ENCODE assay signal across 31 cellular contexts in the genomic region with DNA sequence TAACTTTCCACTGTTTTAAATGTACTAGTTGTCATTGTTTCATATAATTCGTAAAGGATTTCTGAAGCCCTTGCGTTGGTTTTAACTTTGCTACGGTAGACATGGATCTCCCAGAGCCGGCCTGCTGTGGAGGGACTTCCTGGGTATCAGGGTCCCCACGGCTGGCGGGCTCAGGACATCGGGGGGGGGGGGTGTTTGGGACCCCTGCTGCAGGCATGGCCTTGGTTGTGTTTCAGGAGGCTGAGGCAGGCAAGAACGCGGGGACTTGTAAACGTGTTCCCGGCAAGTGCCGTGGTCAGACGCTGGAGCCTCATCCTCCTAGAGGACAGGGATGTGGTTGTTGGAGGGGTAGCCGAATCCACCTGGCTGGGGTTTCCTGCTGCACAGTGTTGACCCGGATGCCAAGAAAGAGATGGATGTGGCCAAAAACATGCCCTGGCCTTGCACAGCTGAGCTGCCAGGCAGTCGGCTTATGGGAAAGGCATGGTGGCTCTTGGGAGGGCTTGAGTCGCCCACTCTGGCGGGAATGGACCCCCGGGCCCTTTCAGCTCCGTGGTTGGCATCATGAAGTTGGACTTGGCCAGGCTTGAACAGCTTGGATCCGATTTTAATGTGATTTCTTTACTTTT.
"Had no signal": no experiment of that assay in that cellular context is flagged by ENCODE, and none has a peak within 500 bp of the region (broad histone marks: within the 10 kb centered on the region; RNA-seq: fewer than 3 reads in every experiment).

No MANE protein-coding gene starts in this region.

- H3K27me3 ChIP-seq: brain microvascular endothelial cell, dorsolateral prefrontal cortex, gastroesophageal sphincter, neutrophil, ovary, sigmoid colon, upper lobe of left lung had no signal

- FAIRE-seq: astrocyte, endothelial cell of umbilical vein had no signal

- DNase-seq: activated CD4-positive, alpha-beta T cell treated with anti-CD3 and anti-CD28 coated beads for 4 hours; activated CD4-positive, alpha-beta T cell treated with anti-CD3 and anti-CD28 coated beads, Interleukin-2, amount 50 U/mL, for 4 hours; activated effector memory CD4-positive, alpha-beta T cell treated with Interleukin-2 at 50 U/mL for 16 hours; activated naive CD4-positive, alpha-beta T cell treated with Interleukin-2 at 50 U/mL for 16 hours; activated naive CD8-positive, alpha-beta T cell treated with anti-CD3 and anti-CD28 coated beads, Interleukin-2, amount 10 ng/mL, durations not matched to agents 7 days and 5 days; brain microvascular endothelial cell; effector memory CD8-positive, alpha-beta T cell; head of caudate nucleus; kidney glomerular epithelial cell; lower lobe of right lung; mesenchymal stem cell; ovary; sigmoid colon; stimulated activated CD4-positive, alpha-beta T cell treated with anti-CD3 and anti-CD28 coated beads, Interleukin-1b, Interleukin-23, amount 100 ng/mL, for 48 hours; stimulated activated CD4-positive, alpha-beta T cell treated with anti-CD3 and anti-CD28 coated beads, Interleukin-4, amount 100 ng/mL, for 4 hours; stimulated activated CD8-positive, alpha-beta memory T cell treated with anti-CD3 and anti-CD28 coated beads, Interleukin-4, amount 100 ng/mL, for 48 hours; stimulated activated naive CD8-positive, alpha-beta T cell treated with anti-CD3 and anti-CD28 coated beads, Interleukin-15, amount 100 ng/mL, for 72 hours; T-helper 1 cell; upper lobe of left lung had no signal

- H3K27me3 Mint-ChIP-seq: activated naive CD8-positive, alpha-beta T cell treated with anti-CD3 and anti-CD28 coated beads, Interleukin-2, amount 10 ng/mL, durations not matched to agents 7 days and 5 days; effector memory CD8-positive, alpha-beta T cell; progenitor cell of endocrine pancreas; stimulated activated memory B cell treated with anti-CD40 and anti-IgM and Interleukin-4, amounts not matched to agents 10 μg/mL and 1 μg/mL and 100 μg/mL, for 72 hours; stimulated activated naive CD8-positive, alpha-beta T cell treated with anti-CD3 and anti-CD28 coated beads, Interleukin-15, amount 100 ng/mL, for 72 hours had no signal

- H3K4me3 Mint-ChIP-seq: activated naive CD8-positive, alpha-beta T cell treated with anti-CD3 and anti-CD28 coated beads, Interleukin-2, amount 10 ng/mL, durations not matched to agents 7 days and 5 days; effector memory CD8-positive, alpha-beta T cell; nephron; stimulated activated memory B cell treated with anti-CD40 and anti-IgM and Interleukin-4, amounts not matched to agents 10 μg/mL and 1 μg/mL and 100 μg/mL, for 72 hours; stimulated activated naive CD8-positive, alpha-beta T cell treated with anti-CD3 and anti-CD28 coated beads, Interleukin-15, amount 100 ng/mL, for 72 hours; T-helper 2 cell treated with Interferon-gamma antibody and Interleukin-4, amounts not matched to agents 5 μg/mL and 100 μg/mL, for 36 hours had no signal

- ATAC-seq: effector memory CD8-positive, alpha-beta T cell; gastroesophageal sphincter; left lobe of liver; lower lobe of right lung; stimulated activated memory B cell treated with anti-CD40 and anti-IgM and Interleukin-4, amounts not matched to agents 10 μg/mL and 1 μg/mL and 100 μg/mL, for 72 hours; stimulated activated naive CD8-positive, alpha-beta T cell treated with anti-CD3 and anti-CD28 coated beads, Interleukin-15, amount 100 ng/mL, for 72 hours had no signal

- H3K4me1 Mint-ChIP-seq: nephron had no signal

- H3K27ac Mint-ChIP-seq: activated naive CD8-positive, alpha-beta T cell treated with anti-CD3 and anti-CD28 coated beads, Interleukin-2, amount 10 ng/mL, durations not matched to agents 7 days and 5 days; effector memory CD8-positive, alpha-beta T cell; nephron; stimulated activated memory B cell treated with anti-CD40 and anti-IgM and Interleukin-4, amounts not matched to agents 10 μg/mL and 1 μg/mL and 100 μg/mL, for 72 hours; T-helper 2 cell treated with Interferon-gamma antibody and Interleukin-4, amounts not matched to agents 5 μg/mL and 100 μg/mL, for 36 hours had no signal

- H3K4me3 ChIP-seq: coronary artery, dorsolateral prefrontal cortex, gastroesophageal sphincter, lower lobe of right lung, ovary, sigmoid colon, smooth muscle cell, upper lobe of left lung had no signal

- H3K36me3 ChIP-seq: ovary had no signal

- H3K9me3 Mint-ChIP-seq: activated naive CD8-positive, alpha-beta T cell treated with anti-CD3 and anti-CD28 coated beads, Interleukin-2, amount 10 ng/mL, durations not matched to agents 7 days and 5 days; effector memory CD8-positive, alpha-beta T cell; nephron; stimulated activated memory B cell treated with anti-CD40 and anti-IgM and Interleukin-4, amounts not matched to agents 10 μg/mL and 1 μg/mL and 100 μg/mL, for 72 hours; stimulated activated naive CD8-positive, alpha-beta T cell treated with anti-CD3 and anti-CD28 coated beads, Interleukin-15, amount 100 ng/mL, for 72 hours; T-helper 2 cell treated with Interferon-gamma antibody and Interleukin-4, amounts not matched to agents 5 μg/mL and 100 μg/mL, for 36 hours had no signal
